3 cellular contexts compared by ENCODE assay signal in genomic region chr4:188218392-188218791, GRCh38.
TF ChIP-seq lines count a peak whose summit lies in the region.

No MANE protein-coding gene starts in this region.

TF ChIP-seq in GM23338, 12 proteins besides CTCF, POLR2A, EP300 and RAD21:
- TF ChIP-seq CREB1 (CRISPR knock-in tag; IDR thresholded peaks at IDR 0.05; ENCODE audit: low read depth), result no peak
- TF ChIP-seq ZNF114 (CRISPR knock-in tag; IDR thresholded peaks at IDR 0.05), result no peak
- no peak for TF ChIP-seq REST (IDR thresholded peaks at IDR 0.05; ENCODE audit: unreplicated experiment)
- TF ChIP-seq JUNB (IDR thresholded peaks at IDR 0.05; ENCODE audit: unreplicated experiment), result no peak
- no peak for TF ChIP-seq EZH2phosphoT487 (IDR thresholded peaks at IDR 0.05; ENCODE audit: unreplicated experiment)
- no peak for TF ChIP-seq POLR2AphosphoS5 (IDR thresholded peaks at IDR 0.05; ENCODE audit: low read depth)
- TF ChIP-seq EZH2 (IDR thresholded peaks at IDR 0.05; ENCODE audit: low read depth, unreplicated experiment), result no peak

TF ChIP-seq in K562, 482 proteins besides CTCF, POLR2A, EP300 and RAD21:
- no peak for TF ChIP-seq CEBPB (tag; IDR thresholded peaks at IDR 0.05)
- TF ChIP-seq ZNF197 (CRISPR knock-in tag; IDR thresholded peaks at IDR 0.05; ENCODE audit: low read depth), result no peak
- no peak for TF ChIP-seq RBM17 (IDR thresholded peaks at IDR 0.05; ENCODE audit: borderline replicate concordance, low read depth, low read length)
- no peak for TF ChIP-seq TCF7L2 (IDR thresholded peaks at IDR 0.05; ENCODE audit: low read depth, low read length)
- no peak for TF ChIP-seq ZNF184 (CRISPR knock-in tag; IDR thresholded peaks at IDR 0.05)
- TF ChIP-seq, protein P1, sequence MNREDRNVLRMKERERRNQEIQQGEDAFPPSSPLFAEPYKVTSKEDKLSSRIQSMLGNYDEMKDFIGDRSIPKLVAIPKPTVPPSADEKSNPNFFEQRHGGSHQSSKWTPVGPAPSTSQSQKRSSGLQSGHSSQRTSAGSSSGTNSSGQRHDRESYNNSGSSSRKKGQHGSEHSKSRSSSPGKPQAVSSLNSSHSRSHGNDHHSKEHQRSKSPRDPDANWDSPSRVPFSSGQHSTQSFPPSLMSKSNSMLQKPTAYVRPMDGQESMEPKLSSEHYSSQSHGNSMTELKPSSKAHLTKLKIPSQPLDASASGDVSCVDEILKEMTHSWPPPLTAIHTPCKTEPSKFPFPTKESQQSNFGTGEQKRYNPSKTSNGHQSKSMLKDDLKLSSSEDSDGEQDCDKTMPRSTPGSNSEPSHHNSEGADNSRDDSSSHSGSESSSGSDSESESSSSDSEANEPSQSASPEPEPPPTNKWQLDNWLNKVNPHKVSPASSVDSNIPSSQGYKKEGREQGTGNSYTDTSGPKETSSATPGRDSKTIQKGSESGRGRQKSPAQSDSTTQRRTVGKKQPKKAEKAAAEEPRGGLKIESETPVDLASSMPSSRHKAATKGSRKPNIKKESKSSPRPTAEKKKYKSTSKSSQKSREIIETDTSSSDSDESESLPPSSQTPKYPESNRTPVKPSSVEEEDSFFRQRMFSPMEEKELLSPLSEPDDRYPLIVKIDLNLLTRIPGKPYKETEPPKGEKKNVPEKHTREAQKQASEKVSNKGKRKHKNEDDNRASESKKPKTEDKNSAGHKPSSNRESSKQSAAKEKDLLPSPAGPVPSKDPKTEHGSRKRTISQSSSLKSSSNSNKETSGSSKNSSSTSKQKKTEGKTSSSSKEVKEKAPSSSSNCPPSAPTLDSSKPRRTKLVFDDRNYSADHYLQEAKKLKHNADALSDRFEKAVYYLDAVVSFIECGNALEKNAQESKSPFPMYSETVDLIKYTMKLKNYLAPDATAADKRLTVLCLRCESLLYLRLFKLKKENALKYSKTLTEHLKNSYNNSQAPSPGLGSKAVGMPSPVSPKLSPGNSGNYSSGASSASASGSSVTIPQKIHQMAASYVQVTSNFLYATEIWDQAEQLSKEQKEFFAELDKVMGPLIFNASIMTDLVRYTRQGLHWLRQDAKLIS (CRISPR knock-in tag; IDR thresholded peaks at IDR 0.05), result no peak
- no peak for TF ChIP-seq FOXJ3 (CRISPR knock-in tag; IDR thresholded peaks at IDR 0.05)
- TF ChIP-seq ZFP30 (CRISPR knock-in tag; IDR thresholded peaks at IDR 0.05; ENCODE audit: borderline replicate concordance), result no peak
- TF ChIP-seq ARID2 (IDR thresholded peaks at IDR 0.05), result no peak
- no peak for TF ChIP-seq SAP30 (IDR thresholded peaks at IDR 0.05; ENCODE audit: borderline replicate concordance, insufficient read depth, low read depth, low read length, poor library complexity, severe bottlenecking)
- TF ChIP-seq TRIM25 (IDR thresholded peaks at IDR 0.05; ENCODE audit: borderline replicate concordance), result no peak

TF ChIP-seq in HepG2, 621 proteins besides CTCF, POLR2A, EP300 and RAD21:
- TF ChIP-seq MYC (CRISPR knock-in tag; IDR thresholded peaks at IDR 0.05; ENCODE audit: borderline replicate concordance) (no peak), ZNF383 (CRISPR knock-in tag; IDR thresholded peaks at IDR 0.05; ENCODE audit: borderline replicate concordance) (no peak), HMGA1 (CRISPR knock-in tag; conservative IDR thresholded peaks at IDR 0.05) (no peak), JUNB (CRISPR knock-in tag; IDR thresholded peaks at IDR 0.05; ENCODE audit: borderline replicate concordance) (no peak), FOXK1 (CRISPR knock-in tag; IDR thresholded peaks at IDR 0.05; ENCODE audit: borderline replicate concordance, low read depth) (no peak), TARDBP (CRISPR knock-in tag; IDR thresholded peaks at IDR 0.05) (no peak)
- TF ChIP-seq, protein P2, sequence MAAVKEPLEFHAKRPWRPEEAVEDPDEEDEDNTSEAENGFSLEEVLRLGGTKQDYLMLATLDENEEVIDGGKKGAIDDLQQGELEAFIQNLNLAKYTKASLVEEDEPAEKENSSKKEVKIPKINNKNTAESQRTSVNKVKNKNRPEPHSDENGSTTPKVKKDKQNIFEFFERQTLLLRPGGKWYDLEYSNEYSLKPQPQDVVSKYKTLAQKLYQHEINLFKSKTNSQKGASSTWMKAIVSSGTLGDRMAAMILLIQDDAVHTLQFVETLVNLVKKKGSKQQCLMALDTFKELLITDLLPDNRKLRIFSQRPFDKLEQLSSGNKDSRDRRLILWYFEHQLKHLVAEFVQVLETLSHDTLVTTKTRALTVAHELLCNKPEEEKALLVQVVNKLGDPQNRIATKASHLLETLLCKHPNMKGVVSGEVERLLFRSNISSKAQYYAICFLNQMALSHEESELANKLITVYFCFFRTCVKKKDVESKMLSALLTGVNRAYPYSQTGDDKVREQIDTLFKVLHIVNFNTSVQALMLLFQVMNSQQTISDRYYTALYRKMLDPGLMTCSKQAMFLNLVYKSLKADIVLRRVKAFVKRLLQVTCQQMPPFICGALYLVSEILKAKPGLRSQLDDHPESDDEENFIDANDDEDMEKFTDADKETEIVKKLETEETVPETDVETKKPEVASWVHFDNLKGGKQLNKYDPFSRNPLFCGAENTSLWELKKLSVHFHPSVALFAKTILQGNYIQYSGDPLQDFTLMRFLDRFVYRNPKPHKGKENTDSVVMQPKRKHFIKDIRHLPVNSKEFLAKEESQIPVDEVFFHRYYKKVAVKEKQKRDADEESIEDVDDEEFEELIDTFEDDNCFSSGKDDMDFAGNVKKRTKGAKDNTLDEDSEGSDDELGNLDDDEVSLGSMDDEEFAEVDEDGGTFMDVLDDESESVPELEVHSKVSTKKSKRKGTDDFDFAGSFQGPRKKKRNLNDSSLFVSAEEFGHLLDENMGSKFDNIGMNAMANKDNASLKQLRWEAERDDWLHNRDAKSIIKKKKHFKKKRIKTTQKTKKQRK (IDR thresholded peaks at IDR 0.05; ENCODE audit: low read length), result no peak
TF ChIP-seq in HepG2: peak in this region for 0.
